ENCODE assay signal across 1 cellular context in the genomic region with DNA sequence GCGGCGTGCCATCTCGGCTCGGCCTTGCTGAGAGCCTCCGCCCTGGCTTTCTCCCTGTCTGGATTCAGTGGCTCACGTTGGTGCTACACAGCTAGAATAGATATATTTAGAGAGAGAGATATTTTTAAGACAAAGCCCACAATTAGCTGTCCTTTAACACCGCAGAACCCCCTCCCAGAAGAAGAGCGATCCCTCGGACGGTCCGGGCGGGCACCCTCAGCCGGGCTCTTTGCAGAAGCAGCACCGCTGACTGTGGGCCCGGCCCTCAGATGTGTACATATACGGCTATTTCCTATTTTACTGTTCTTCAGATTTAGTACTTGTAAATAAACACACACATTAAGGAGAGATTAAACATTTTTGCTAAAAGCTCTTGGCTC.
TF ChIP-seq lines count a peak whose summit lies in the region.

No MANE protein-coding gene starts in this region.

TF ChIP-seq in WTC11, 78 proteins besides CTCF, POLR2A, EP300 and RAD21:
- no peak for TF ChIP-seq ZNF425 (CRISPR knock-in tag; conservative IDR thresholded peaks at IDR 0.05)
- TF ChIP-seq, protein P1, sequence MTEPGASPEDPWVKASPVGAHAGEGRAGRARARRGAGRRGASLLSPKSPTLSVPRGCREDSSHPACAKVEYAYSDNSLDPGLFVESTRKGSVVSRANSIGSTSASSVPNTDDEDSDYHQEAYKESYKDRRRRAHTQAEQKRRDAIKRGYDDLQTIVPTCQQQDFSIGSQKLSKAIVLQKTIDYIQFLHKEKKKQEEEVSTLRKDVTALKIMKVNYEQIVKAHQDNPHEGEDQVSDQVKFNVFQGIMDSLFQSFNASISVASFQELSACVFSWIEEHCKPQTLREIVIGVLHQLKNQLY (CRISPR knock-in tag; IDR thresholded peaks at IDR 0.05) = no peak
- no peak for TF ChIP-seq USF1 (CRISPR knock-in tag; IDR thresholded peaks at IDR 0.05)
- TF ChIP-seq ZBTB21 (CRISPR knock-in tag; IDR thresholded peaks at IDR 0.05; ENCODE audit: borderline replicate concordance) = no peak
- no peak for TF ChIP-seq ZMAT4 (CRISPR knock-in tag; IDR thresholded peaks at IDR 0.05)
- TF ChIP-seq, protein P2, sequence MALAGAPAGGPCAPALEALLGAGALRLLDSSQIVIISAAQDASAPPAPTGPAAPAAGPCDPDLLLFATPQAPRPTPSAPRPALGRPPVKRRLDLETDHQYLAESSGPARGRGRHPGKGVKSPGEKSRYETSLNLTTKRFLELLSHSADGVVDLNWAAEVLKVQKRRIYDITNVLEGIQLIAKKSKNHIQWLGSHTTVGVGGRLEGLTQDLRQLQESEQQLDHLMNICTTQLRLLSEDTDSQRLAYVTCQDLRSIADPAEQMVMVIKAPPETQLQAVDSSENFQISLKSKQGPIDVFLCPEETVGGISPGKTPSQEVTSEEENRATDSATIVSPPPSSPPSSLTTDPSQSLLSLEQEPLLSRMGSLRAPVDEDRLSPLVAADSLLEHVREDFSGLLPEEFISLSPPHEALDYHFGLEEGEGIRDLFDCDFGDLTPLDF (CRISPR knock-in tag; IDR thresholded peaks at IDR 0.05) = no peak
- no peak for TF ChIP-seq TP53 (CRISPR knock-in tag; IDR thresholded peaks at IDR 0.05)
- no peak for TF ChIP-seq ZNF512 (CRISPR knock-in tag; IDR thresholded peaks at IDR 0.05; ENCODE audit: borderline replicate concordance)
- no peak for TF ChIP-seq ZNF219 (CRISPR knock-in tag; IDR thresholded peaks at IDR 0.05; ENCODE audit: borderline replicate concordance)
- no peak for TF ChIP-seq FOXP4 (CRISPR knock-in tag; IDR thresholded peaks at IDR 0.05)
- TF ChIP-seq, protein P3, sequence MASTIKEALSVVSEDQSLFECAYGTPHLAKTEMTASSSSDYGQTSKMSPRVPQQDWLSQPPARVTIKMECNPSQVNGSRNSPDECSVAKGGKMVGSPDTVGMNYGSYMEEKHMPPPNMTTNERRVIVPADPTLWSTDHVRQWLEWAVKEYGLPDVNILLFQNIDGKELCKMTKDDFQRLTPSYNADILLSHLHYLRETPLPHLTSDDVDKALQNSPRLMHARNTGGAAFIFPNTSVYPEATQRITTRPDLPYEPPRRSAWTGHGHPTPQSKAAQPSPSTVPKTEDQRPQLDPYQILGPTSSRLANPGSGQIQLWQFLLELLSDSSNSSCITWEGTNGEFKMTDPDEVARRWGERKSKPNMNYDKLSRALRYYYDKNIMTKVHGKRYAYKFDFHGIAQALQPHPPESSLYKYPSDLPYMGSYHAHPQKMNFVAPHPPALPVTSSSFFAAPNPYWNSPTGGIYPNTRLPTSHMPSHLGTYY (CRISPR knock-in tag; IDR thresholded peaks at IDR 0.05) = no peak
- TF ChIP-seq ZNF138 (CRISPR knock-in tag; conservative IDR thresholded peaks at IDR 0.05) = no peak
- no peak for TF ChIP-seq TEAD4 (CRISPR knock-in tag; IDR thresholded peaks at IDR 0.05)
- TF ChIP-seq RORB (CRISPR knock-in tag; IDR thresholded peaks at IDR 0.05) = no peak
- no peak for TF ChIP-seq ZNF121 (CRISPR knock-in tag; IDR thresholded peaks at IDR 0.05)
- TF ChIP-seq ETV6 (CRISPR knock-in tag; IDR thresholded peaks at IDR 0.05) = no peak
- no peak for TF ChIP-seq EMX1 (CRISPR knock-in tag; IDR thresholded peaks at IDR 0.05)
- no peak for TF ChIP-seq MYBL2 (CRISPR knock-in tag; IDR thresholded peaks at IDR 0.05)
TF ChIP-seq in WTC11: peak in this region for 0.
